In the genomic region with DNA sequence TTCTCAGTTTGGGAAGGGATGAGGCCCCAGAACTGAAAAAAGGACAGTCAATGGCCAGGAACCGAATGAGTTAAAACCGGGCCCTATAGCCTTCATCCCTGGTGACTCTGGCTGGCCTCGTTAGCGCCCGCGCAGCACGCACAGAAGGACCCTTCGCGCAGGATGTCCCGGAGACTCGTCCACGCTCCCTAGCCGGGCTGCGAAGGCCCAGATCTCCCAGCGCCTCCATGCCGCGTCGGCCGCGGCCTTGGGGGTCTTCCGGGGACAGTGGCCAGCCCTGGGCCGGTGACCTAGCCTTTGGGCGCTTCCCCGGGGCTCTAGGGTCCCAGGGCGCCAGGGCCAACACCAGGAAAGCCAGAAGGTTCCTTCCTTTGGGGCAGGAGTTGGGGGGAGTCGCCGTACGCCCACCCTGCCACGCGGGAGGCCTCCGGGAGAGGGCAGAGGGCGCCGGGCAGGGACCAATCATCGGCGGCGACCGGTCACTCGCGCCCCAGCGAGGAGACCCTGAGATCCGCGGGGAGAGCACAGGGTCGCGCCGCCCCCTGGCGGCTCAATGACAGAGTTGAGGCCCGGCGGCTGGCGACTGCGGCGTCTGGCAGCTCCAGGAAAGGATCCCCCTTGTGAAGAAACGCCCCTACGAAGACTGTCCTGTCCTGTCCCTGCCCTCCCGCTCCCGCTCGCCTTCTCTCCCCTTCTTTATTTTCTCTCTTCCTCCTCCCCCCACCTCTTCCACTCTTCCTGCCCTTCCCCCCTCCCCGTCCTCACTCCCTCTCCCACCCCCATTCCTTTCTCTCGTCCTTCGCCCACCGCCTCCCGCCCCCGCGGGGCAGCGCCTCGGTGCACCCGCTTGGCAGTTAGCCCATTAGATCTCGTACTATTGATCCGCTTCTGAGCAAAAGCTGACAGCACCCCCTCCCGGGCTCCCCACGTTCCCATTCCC, we compare ENCODE assay signal across 8 cellular contexts.
DNase-seq lines count a peak whose midpoint lies in the region; ATAC-seq lines count a peak whose summit lies in the region.

No MANE protein-coding gene starts in this region.

- ATAC-seq in activated CD8-positive, alpha-beta T cell treated with anti-CD3 and anti-CD28 coated beads, Interleukin-2, amount 10 ng/mL, durations not matched to agents 7 days and 5 days, result peak; percentile 68
- peak; percentile 56 for ATAC-seq in stimulated activated memory B cell treated with anti-CD40 and anti-IgM and Interleukin-4, amounts not matched to agents 10 μg/mL and 1 μg/mL and 100 μg/mL, for 72 hours
- ATAC-seq in GM18858 (IDR thresholded peaks at IDR 0.05; ENCODE audit: unreplicated experiment), result no peak

- H3K9me3 ChIP-seq in effector memory CD4-positive, alpha-beta T cell (ENCODE audit: control insufficient read depth, low read length), result no peaks in the 10 kb centered on the region

- H3K27me3 Mint-ChIP-seq in activated CD8-positive, alpha-beta T cell treated with anti-CD3 and anti-CD28 coated beads, Interleukin-2, amount 10 ng/mL, durations not matched to agents 7 days and 5 days (ENCODE audit: low read depth), result peaks cover 71% of the 10 kb centered on the region
- peaks cover 92% of the 10 kb centered on the region for H3K27me3 Mint-ChIP-seq in stimulated activated memory B cell treated with anti-CD40 and anti-IgM and Interleukin-4, amounts not matched to agents 10 μg/mL and 1 μg/mL and 100 μg/mL, for 72 hours

- no peaks in the 10 kb centered on the region for H3K4me1 Mint-ChIP-seq in activated CD8-positive, alpha-beta T cell treated with anti-CD3 and anti-CD28 coated beads, Interleukin-2, amount 10 ng/mL, durations not matched to agents 7 days and 5 days (ENCODE audit: low read depth)
- H3K4me1 Mint-ChIP-seq in stimulated activated memory B cell treated with anti-CD40 and anti-IgM and Interleukin-4, amounts not matched to agents 10 μg/mL and 1 μg/mL and 100 μg/mL, for 72 hours, result peaks cover 33% of the 10 kb centered on the region

- H3K4me1 ChIP-seq in effector memory CD4-positive, alpha-beta T cell (ENCODE audit: control insufficient read depth, insufficient read depth, low read length, poor library complexity, severe bottlenecking), result peaks cover 17% of the 10 kb centered on the region

- H3K27me3 ChIP-seq in effector memory CD4-positive, alpha-beta T cell (replicated peaks; ENCODE audit: control insufficient read depth, insufficient read depth, low read length, poor library complexity, severe bottlenecking), result peaks cover 60% of the 10 kb centered on the region

- H3K27ac ChIP-seq in effector memory CD4-positive, alpha-beta T cell (ENCODE audit: insufficient read depth, low read length, poor library complexity, severe bottlenecking), result no peak overlapping the region

- CTCF ChIA-PET in activated CD8-positive, alpha-beta T cell treated with anti-CD3 and anti-CD28 coated beads, Interleukin-2, amount 10 ng/mL, durations not matched to agents 7 days and 5 days (lab: Charles Lee), result interaction anchor here (0.6 to 3.4 kb wide), 22 partner anchors 12 to 548 kb away, joined by 3 to 24 read pairs (median 4); no protein-coding TSS in a partner anchor

- H3K27ac Mint-ChIP-seq in activated CD8-positive, alpha-beta T cell treated with anti-CD3 and anti-CD28 coated beads, Interleukin-2, amount 10 ng/mL, durations not matched to agents 7 days and 5 days, result no peak overlapping the region
- H3K27ac Mint-ChIP-seq in stimulated activated memory B cell treated with anti-CD40 and anti-IgM and Interleukin-4, amounts not matched to agents 10 μg/mL and 1 μg/mL and 100 μg/mL, for 72 hours, result no peak overlapping the region

- H3K36me3 ChIP-seq in effector memory CD4-positive, alpha-beta T cell (ENCODE audit: control insufficient read depth, insufficient read depth, low read length), result no peaks in the 10 kb centered on the region

- H3K4me3 Mint-ChIP-seq in activated CD8-positive, alpha-beta T cell treated with anti-CD3 and anti-CD28 coated beads, Interleukin-2, amount 10 ng/mL, durations not matched to agents 7 days and 5 days, result peak overlapping the region; percentile 39
- peak overlapping the region; percentile 84 for H3K4me3 Mint-ChIP-seq in stimulated activated memory B cell treated with anti-CD40 and anti-IgM and Interleukin-4, amounts not matched to agents 10 μg/mL and 1 μg/mL and 100 μg/mL, for 72 hours

- H3K9me3 Mint-ChIP-seq in activated CD8-positive, alpha-beta T cell treated with anti-CD3 and anti-CD28 coated beads, Interleukin-2, amount 10 ng/mL, durations not matched to agents 7 days and 5 days (ENCODE audit: insufficient read depth), result no peaks in the 10 kb centered on the region
- no peaks in the 10 kb centered on the region for H3K9me3 Mint-ChIP-seq in stimulated activated memory B cell treated with anti-CD40 and anti-IgM and Interleukin-4, amounts not matched to agents 10 μg/mL and 1 μg/mL and 100 μg/mL, for 72 hours

- H3K4me3 ChIP-seq in effector memory CD4-positive, alpha-beta T cell (ENCODE audit: insufficient read depth, low read depth, low read length, poor library complexity, severe bottlenecking), result peak overlapping the region; percentile 64

- peak in 3 of 4 experiments; percentile 13 to 14 (median 14) for DNase-seq in activated CD4-positive, CD25-positive, alpha-beta regulatory T cell (lab: John Stamatoyannopoulos, UW)
- no peak for DNase-seq in activated CD4-positive, CD25-positive, alpha-beta regulatory T cell treated with anti-CD3 and anti-CD28 coated beads, Interleukin-2, amount 50 U/mL, for 72 hours
- DNase-seq in NCI-H510A (lab: John Stamatoyannopoulos, UW), result peak; percentile 64
- peak; percentile 55 for DNase-seq in activated CD8-positive, alpha-beta T cell treated with anti-CD3 and anti-CD28 coated beads, Interleukin-2, amount 10 ng/mL, durations not matched to agents 7 days and 5 days
- DNase-seq in effector memory CD4-positive, alpha-beta T cell, result peak in 1 of 3 donors; percentile 6
- DNase-seq in mucosa of gallbladder (ENCODE audit: low spot score), result peak; percentile 23

- POLR2A ChIA-PET in activated CD8-positive, alpha-beta T cell treated with anti-CD3 and anti-CD28 coated beads, Interleukin-2, amount 10 ng/mL, durations not matched to agents 7 days and 5 days (lab: Charles Lee), result interaction anchor here (0.7 kb wide), 1 partner anchor 63 kb away, joined by 3 read pairs; no protein-coding TSS in a partner anchor

- no peaks in the 10 kb centered on the region for H3K36me3 Mint-ChIP-seq in activated CD8-positive, alpha-beta T cell treated with anti-CD3 and anti-CD28 coated beads, Interleukin-2, amount 10 ng/mL, durations not matched to agents 7 days and 5 days (ENCODE audit: low read depth)
- H3K36me3 Mint-ChIP-seq in stimulated activated memory B cell treated with anti-CD40 and anti-IgM and Interleukin-4, amounts not matched to agents 10 μg/mL and 1 μg/mL and 100 μg/mL, for 72 hours, result no peaks in the 10 kb centered on the region
